Comparison of ENCODE assay signal across 8 cellular contexts in genomic region chr16:31458835-31459721, GRCh38. TPM values are rescaled to one million over a fixed set of nuclear protein-coding genes. Genes with fewer than 3 reads are reported as not detected.
DNase-seq lines count a peak whose midpoint lies in the region; ATAC-seq, FAIRE-seq and TF ChIP-seq lines count a peak whose summit lies in the region.

Gene ARMC5, plus strand, starts transcription at chr16:31459501. Its CDS starts 24 bp downstream, at chr16:31459525.

- TF ChIP-seq CTCF in WI38 (IDR thresholded peaks at IDR 0.05; ENCODE audit: low read depth, low read length) (peak; percentile 40), bronchial epithelial cell (IDR thresholded peaks at IDR 0.05; ENCODE audit: insufficient read depth, low read length, severe bottlenecking) (peak; percentile 74)

- no peaks in the 10 kb centered on the region for H3K27me3 ChIP-seq in bronchial epithelial cell (ENCODE audit: control insufficient read depth, insufficient read depth, low read length)

- DNase-seq in AG08396 (ENCODE audit: low spot score) (peak; percentile 93), NCI-H2227 (lab: John Stamatoyannopoulos, UW; ENCODE audit: unreplicated experiment) (peak; percentile 98), bronchial epithelial cell (ENCODE audit: low read depth) (peak; percentile 94), iPS-NIHi7 (ENCODE audit: extremely low spot score) (peak; percentile 88), smooth muscle cell of the brain vasculature (ENCODE audit: low read depth, low spot score) (peak; percentile 97)

- ATAC-seq in GM18907 (IDR thresholded peaks at IDR 0.05; ENCODE audit: unreplicated experiment) (peak; percentile 82), HG03159 (IDR thresholded peaks at IDR 0.05; ENCODE audit: unreplicated experiment) (peak; percentile 72)

- H3K36me3 ChIP-seq in bronchial epithelial cell (ENCODE audit: control insufficient read depth, insufficient read depth, low read length) = peaks cover 8% of the 10 kb centered on the region

- H3K4me3 ChIP-seq in WI38 (ENCODE audit: low read depth, low read length) (peak within 1 kb of the TSS; percentile 88), bronchial epithelial cell (ENCODE audit: low read depth, low read length) (peak within 1 kb of the TSS; percentile 83)

- no peak for FAIRE-seq in bronchial epithelial cell (lab: Jason Lieb, UNC)

RNA-seq across cellular contexts. Expression of gene ARMC5, which starts in this region (rescaled TPM):
- 4.2 and 8.4 TPM in 2 replicates for total RNA-seq in bronchial epithelial cell

Comparison
In these comparisons a context has a peak if more than half of its experiments do, and no peak if none do; other contexts are left out.
1. Peak in every context shown above with its lines: DNase-seq, ATAC-seq and H3K4me3 ChIP-seq.